ENCODE assay signal across 21 cellular contexts in the genomic region with DNA sequence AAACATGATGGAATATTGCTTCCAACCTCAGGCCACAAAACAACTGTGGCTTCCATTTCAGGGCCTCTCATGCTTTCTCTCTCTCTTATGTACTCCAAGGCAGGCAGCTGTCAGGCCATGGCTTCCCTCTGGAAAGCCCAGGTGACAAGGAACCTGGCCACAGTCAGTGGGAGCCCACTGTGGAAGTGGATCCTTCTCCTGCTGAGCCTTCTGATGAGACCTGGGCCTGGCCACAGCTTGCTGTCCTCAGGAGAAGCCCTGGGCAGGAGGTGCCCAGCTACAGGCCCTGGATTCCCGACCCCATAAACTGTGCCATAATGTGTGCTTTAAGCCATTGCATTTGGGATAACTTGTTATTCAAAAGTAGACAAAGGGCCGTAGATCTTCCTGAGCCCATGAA.
"Had no signal": no experiment of that assay in that cellular context is flagged by ENCODE, and none has a peak within 500 bp of the region (broad histone marks: within the 10 kb centered on the region; RNA-seq: fewer than 3 reads in every experiment).

No MANE protein-coding gene starts in this region.

- H3K27ac ChIP-seq: adrenal gland, breast epithelium had no signal

- FAIRE-seq: TTC549 had no signal

- H3K36me3 ChIP-seq: adrenal gland, breast epithelium had no signal

- H3K9me3 ChIP-seq: adrenal gland, breast epithelium had no signal

- DNase-seq: activated B cell treated with CpG ODN at 0.5 μM for 24 hours; activated CD4-positive, alpha-beta T cell treated with anti-CD3 and anti-CD28 coated beads, Interleukin-2, amount 10 ng/mL, durations not matched to agents 7 days and 5 days; activated CD8-positive, alpha-beta T cell treated with anti-CD3 and anti-CD28 coated beads for 36 hours; activated gamma-delta T cell; activated naive CD4-positive, alpha-beta T cell treated with anti-CD3 and anti-CD28 coated beads, Interleukin-2, amount 50 U/mL, for 16 hours; activated naive CD8-positive, alpha-beta T cell treated with anti-CD3 and anti-CD28 coated beads, Interleukin-2, amount 10 ng/mL, durations not matched to agents 7 days and 5 days; anterior cingulate cortex; IMR-90; Kasumi-1; KBM-7; NCI-H1048; NCI-H1930; NCI-H2171; NCI-H2227 treated with DMSO at 0.1 percent for 48 hours; NCI-H774; SIG-M5; T-helper 2 cell; T1000 had no signal

- H3K4me3 ChIP-seq: adrenal gland, breast epithelium had no signal

- H3K4me1 ChIP-seq: adrenal gland, breast epithelium had no signal
